Comparison of ENCODE assay signal across 17 cellular contexts in genomic region chr17:56700919-56701420, GRCh38.
DNase-seq lines count a peak whose midpoint lies in the region; ATAC-seq, FAIRE-seq and TF ChIP-seq lines count a peak whose summit lies in the region.
"Had no signal": no experiment of that assay in that cellular context is flagged by ENCODE, and none has a peak within 500 bp of the region (broad histone marks: within the 10 kb centered on the region; RNA-seq: fewer than 3 reads in every experiment).

No MANE protein-coding gene starts in this region.

- no peak overlapping the region for H3K4me3 Mint-ChIP-seq in endodermal cell
- H3K4me3 Mint-ChIP-seq in neural progenitor cell: no peak overlapping the region
- H3K4me3 Mint-ChIP-seq: B cell had no signal

- peak overlapping the region; percentile 41 for H3K27ac Mint-ChIP-seq in endodermal cell
- H3K27ac Mint-ChIP-seq in neural progenitor cell: peak overlapping the region; percentile 74
- H3K27ac Mint-ChIP-seq: B cell had no signal

- H3K36me3 ChIP-seq in H7 (replicated peaks; ENCODE audit: control insufficient read depth, insufficient read depth, low read length) (no peaks in the 10 kb centered on the region), NT2/D1 (ENCODE audit: insufficient read depth, insufficient read length, low read length) (no peaks in the 10 kb centered on the region), endodermal cell (ENCODE audit: control insufficient read depth, insufficient read depth, low read length) (no peaks in the 10 kb centered on the region), neural progenitor cell (no peaks in the 10 kb centered on the region)

- H3K4me1 Mint-ChIP-seq in endodermal cell (peaks cover 7% of the 10 kb centered on the region), neural progenitor cell (peaks cover 22% of the 10 kb centered on the region)
- H3K4me1 Mint-ChIP-seq: B cell had no signal

- no peaks in the 10 kb centered on the region for H4K20me1 ChIP-seq in neural progenitor cell (ENCODE audit: low read depth)

- FAIRE-seq in D721Med (lab: Jason Lieb, UNC): no peak
- FAIRE-seq: K562 had no signal

- H3K27me3 Mint-ChIP-seq in endodermal cell (ENCODE audit: insufficient read depth) (peaks cover 76% of the 10 kb centered on the region), neural progenitor cell (ENCODE audit: insufficient read depth, low read depth) (peaks cover 8% of the 10 kb centered on the region)

- H3K9me3 ChIP-seq in NT2/D1 (ENCODE audit: insufficient read depth, low read length) (no peaks in the 10 kb centered on the region), endodermal cell (ENCODE audit: control insufficient read depth, low read length) (no peaks in the 10 kb centered on the region), neural progenitor cell (ENCODE audit: low read depth) (no peaks in the 10 kb centered on the region)

- peak; percentile 49 for DNase-seq in H7
- DNase-seq in NT2/D1 (ENCODE audit: low read depth, low spot score): peak; percentile 23
- peak; percentile 72 for DNase-seq in endodermal cell
- DNase-seq in neural progenitor cell (ENCODE audit: low spot score): no peak
- no peak for DNase-seq in NCI-H524 (lab: John Stamatoyannopoulos, UW)
- DNase-seq in D721Med (ENCODE audit: insufficient read length, low spot score): no peak
- DNase-seq: DMS153, GF-D8, NCI-H1092 treated with DMSO at 0.1 percent for 48 hours, NCI-H146, NCI-H2029 treated with DMSO at 0.1 percent for 48 hours, NCI-H748 treated with DMSO at 0.1 percent for 48 hours, PC-9 had no signal

- no peaks in the 10 kb centered on the region for H3K36me3 Mint-ChIP-seq in endodermal cell (ENCODE audit: low read depth)
- H3K36me3 Mint-ChIP-seq in neural progenitor cell: no peaks in the 10 kb centered on the region

- H3K27me3 ChIP-seq in H7 (ENCODE audit: control insufficient read depth, insufficient read depth, low read length) (no peaks in the 10 kb centered on the region; the same call in 1 of the 2 replicates), NT2/D1 (ENCODE audit: insufficient read depth, insufficient read length) (no peaks in the 10 kb centered on the region), endodermal cell (ENCODE audit: control insufficient read depth, insufficient read depth, low read length, poor library complexity, severe bottlenecking) (peaks cover 42% of the 10 kb centered on the region), neural progenitor cell (no peaks in the 10 kb centered on the region)

- H3K4me2 ChIP-seq in neural progenitor cell: no peak overlapping the region

- H3K9ac ChIP-seq in NT2/D1 (ENCODE audit: insufficient read length, low read depth) (no peak overlapping the region), endodermal cell (ENCODE audit: extremely low read depth, low read length, poor library complexity, severe bottlenecking) (no peak overlapping the region), neural progenitor cell (no peak overlapping the region)

- H3K4me1 ChIP-seq in NT2/D1 (ENCODE audit: insufficient read depth, insufficient read length) (peaks cover 5% of the 10 kb centered on the region), endodermal cell (ENCODE audit: control insufficient read depth, insufficient read depth, low read length) (no peaks in the 10 kb centered on the region), neural progenitor cell (no peaks in the 10 kb centered on the region)

- 79 to 80% methylated on average over 7 of the region's 7 CpGs for WGBS in endodermal cell (ENCODE audit: insufficient coverage in 1 of 2, insufficient read length in 1 of 2), 2 experiments

- H3K27ac ChIP-seq in endodermal cell (ENCODE audit: low read depth, low read length) (no peak overlapping the region), neural progenitor cell (no peak overlapping the region)

- H3K79me2 ChIP-seq in neural progenitor cell (ENCODE audit: low read depth): no peaks in the 10 kb centered on the region

- no peak overlapping the region for H2AFZ ChIP-seq in neural progenitor cell (replicated peaks)
- H2AFZ ChIP-seq: PC-9 had no signal

- no peak for ATAC-seq in HG02588 (IDR thresholded peaks at IDR 0.05; ENCODE audit: unreplicated experiment)
- ATAC-seq: HCT116, K562 had no signal

- H3K9me3 Mint-ChIP-seq in endodermal cell (no peaks in the 10 kb centered on the region), neural progenitor cell (no peaks in the 10 kb centered on the region)

- TF ChIP-seq CTCF in endodermal cell (conservative IDR thresholded peaks at IDR 0.05) (no peak), neural progenitor cell (IDR thresholded peaks at IDR 0.05) (no peak), D721Med (IDR thresholded peaks at IDR 0.05; ENCODE audit: insufficient read depth, missing control alignments) (no peak)

- H3K4me3 ChIP-seq in H7 (ENCODE audit: insufficient read depth, low read depth, low read length): no peak overlapping the region
- no peak overlapping the region for H3K4me3 ChIP-seq in NT2/D1 (ENCODE audit: insufficient read length, low read depth)
- H3K4me3 ChIP-seq in endodermal cell (ENCODE audit: low read length): no peak overlapping the region
- H3K4me3 ChIP-seq in neural progenitor cell: no peak overlapping the region
- H3K4me3 ChIP-seq: K562, PC-9 had no signal

- H3F3A ChIP-seq in neural progenitor cell (ENCODE audit: low read depth): peaks cover 10% of the 10 kb centered on the region

Comparison
In these comparisons a context has a peak if more than half of its experiments do, and no peak if none do; other contexts are left out.
1. DNase-seq: peak in H7 (single experiment), NT2/D1 (single experiment) and endodermal cell (single experiment); none in neural progenitor cell (single experiment), NCI-H524 (0 of 2) and D721Med (single experiment).